19 cellular contexts compared by ENCODE assay signal in the genomic region with DNA sequence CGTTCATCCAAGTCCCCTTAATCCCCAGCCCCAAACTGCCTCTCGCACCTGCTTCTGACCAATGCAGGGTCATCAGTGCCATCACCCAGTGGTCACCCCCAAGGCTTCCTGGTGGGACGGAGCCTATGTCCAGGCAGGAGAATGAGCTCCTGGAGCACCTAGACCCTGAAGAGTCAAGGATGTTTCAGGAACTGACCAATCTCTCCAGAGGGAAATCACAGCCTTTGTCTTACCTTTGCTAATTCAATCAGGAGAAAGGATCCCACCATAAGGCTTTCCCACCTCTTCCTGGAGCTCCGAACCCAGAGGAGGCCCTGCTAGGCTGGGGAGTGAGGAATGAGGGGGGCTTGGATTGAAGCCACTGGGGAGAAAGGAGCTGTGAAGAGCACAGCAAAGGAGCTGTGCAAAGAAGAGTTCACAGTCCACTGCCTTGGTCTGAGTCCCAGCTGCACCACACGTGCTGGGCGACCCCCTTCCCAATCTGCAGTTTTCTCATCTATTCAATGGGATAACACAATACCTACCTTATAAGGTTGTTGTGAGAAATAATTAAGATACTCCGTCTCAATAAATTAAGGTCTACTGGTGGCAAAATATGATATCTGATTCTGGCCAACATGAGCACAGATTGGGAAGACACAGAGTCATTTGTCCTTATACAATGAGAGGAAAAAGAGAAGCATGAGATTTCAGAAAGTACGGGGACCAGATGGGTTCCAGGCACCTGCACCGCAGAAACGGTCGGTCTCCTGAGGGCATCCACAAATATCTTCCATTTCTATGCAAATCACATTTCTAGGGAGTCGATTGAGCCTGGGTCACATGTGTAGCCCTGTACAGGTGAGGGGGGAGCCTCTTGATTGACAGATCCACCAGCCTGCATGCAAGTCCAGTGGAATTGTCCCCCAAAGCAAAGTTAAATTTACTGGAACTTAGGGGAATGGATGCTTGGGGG.
DNase-seq lines count a peak whose midpoint lies in the region; TF ChIP-seq lines count a peak whose summit lies in the region.
"Had no signal": no experiment of that assay in that cellular context is flagged by ENCODE, and none has a peak within 500 bp of the region (broad histone marks: within the 10 kb centered on the region; RNA-seq: fewer than 3 reads in every experiment).

No MANE protein-coding gene starts in this region.

- DNase-seq in OCI-LY7 (ENCODE audit: low spot score) (peak; percentile 1), esophagus muscularis mucosa (ENCODE audit: extremely low spot score) (peak; percentile 89), type B pancreatic cell (ENCODE audit: extremely low spot score, unreplicated experiment) (peak; percentile 40), cerebellar nuclear complex (lab: John Stamatoyannopoulos, UW) (no peak), CD14-positive monocyte (ENCODE audit: low spot score) (no peak), globus pallidus (ENCODE audit: low spot score) (no peak)
- no peak for DNase-seq in activated naive CD4-positive, alpha-beta T cell treated with anti-CD3 and anti-CD28 coated beads, Interleukin-2, amount 10 ng/mL, durations not matched to agents 7 days and 5 days
- DNase-seq: ACHN; BE2C; Calu3; CD8-positive, alpha-beta T cell; DMS53; DND-41; EL; GOT3; H9 had no signal

- peaks cover 0 to 23% (median 14%) of the 10 kb centered on the region in 11 experiments; a peak in 13 of 22 replicates for H3K9me3 ChIP-seq in BLaER1 treated with 17β-estradiol and CSF1 and Interleukin-3, amounts not matched to agents 10 nM and 100 nM (replicated peaks in 1 of 11)
- H3K9me3 ChIP-seq in OCI-LY7 (ENCODE audit: low read length) (no peaks in the 10 kb centered on the region), esophagus muscularis mucosa (peaks cover 0 to 8% (median 0%) of the 10 kb centered on the region in 4 donors)
- H3K9me3 ChIP-seq: BE2C had no signal

- no peak for TF ChIP-seq POLR2A in esophagus muscularis mucosa (IDR thresholded peaks at IDR 0.05; ENCODE audit: low read depth)

- H3K4me1 ChIP-seq in BLaER1 treated with 17β-estradiol and CSF1 and Interleukin-3, amounts not matched to agents 10 nM and 100 nM: peaks cover 0 to 16% (median 6%) of the 10 kb centered on the region in 10 experiments; a peak in 8 of 20 replicates
- H3K4me1 ChIP-seq in OCI-LY7 (ENCODE audit: insufficient read depth, low read length, poor library complexity, severe bottlenecking): no peaks in the 10 kb centered on the region
- no peaks in the 10 kb centered on the region for H3K4me1 ChIP-seq in esophagus muscularis mucosa
- H3K4me1 ChIP-seq: BE2C had no signal

- no peaks in the 10 kb centered on the region for H3K27me3 ChIP-seq in BLaER1 treated with 17β-estradiol and CSF1 and Interleukin-3, amounts not matched to agents 10 nM and 100 nM
- H3K27me3 ChIP-seq in esophagus muscularis mucosa: peaks cover 0 to 40% (median 0%) of the 10 kb centered on the region in 4 donors
- H3K27me3 ChIP-seq: BE2C had no signal

- H3K9me3 Mint-ChIP-seq in type B pancreatic cell (no peaks in the 10 kb centered on the region), CD14-positive monocyte (peaks cover 0 to 8% (median 1%) of the 10 kb centered on the region in 7 donors)
- no peaks in the 10 kb centered on the region for H3K9me3 Mint-ChIP-seq in activated naive CD4-positive, alpha-beta T cell treated with anti-CD3 and anti-CD28 coated beads, Interleukin-2, amount 10 ng/mL, durations not matched to agents 7 days and 5 days
- H3K9me3 Mint-ChIP-seq: CD8-positive, alpha-beta T cell had no signal

- H2AFZ ChIP-seq in OCI-LY7 (ENCODE audit: low read length): no peak overlapping the region

- BruUV-seq in OCI-LY7 (replicated peaks; lab: Mats Ljungman, UMichigan): no TSS peak

- H3K9ac ChIP-seq in BLaER1 treated with 17β-estradiol and CSF1 and Interleukin-3, amounts not matched to agents 10 nM and 100 nM: no peak overlapping the region

- TF ChIP-seq EP300 in esophagus muscularis mucosa (IDR thresholded peaks at IDR 0.05): no peak

- 79% methylated on average over 12 of the region's 12 CpGs for WGBS in esophagus muscularis mucosa

- H3K4me3 ChIP-seq in BLaER1 treated with 17β-estradiol and CSF1 and Interleukin-3, amounts not matched to agents 10 nM and 100 nM: no peak overlapping the region
- H3K4me3 ChIP-seq in OCI-LY7 (ENCODE audit: low read depth, low read length, poor library complexity, severe bottlenecking): no peak overlapping the region
- no peak overlapping the region for H3K4me3 ChIP-seq in esophagus muscularis mucosa
- H3K4me3 ChIP-seq: GM12878 had no signal

- H3K27ac ChIP-seq in BLaER1 treated with 17β-estradiol and CSF1 and Interleukin-3, amounts not matched to agents 10 nM and 100 nM: no peak overlapping the region
- H3K27ac ChIP-seq in OCI-LY7 (ENCODE audit: low read depth, low read length, poor library complexity, severe bottlenecking) (no peak overlapping the region), esophagus muscularis mucosa (replicated peaks in 1 of 4) (no peak overlapping the region)

- no peaks in the 10 kb centered on the region for H3K36me3 ChIP-seq in BLaER1 treated with 17β-estradiol and CSF1 and Interleukin-3, amounts not matched to agents 10 nM and 100 nM
- H3K36me3 ChIP-seq in OCI-LY7 (ENCODE audit: insufficient read depth, low read length) (no peaks in the 10 kb centered on the region), esophagus muscularis mucosa (no peaks in the 10 kb centered on the region)
- H3K36me3 ChIP-seq: BE2C had no signal

- TF ChIP-seq CTCF in OCI-LY7 (conservative IDR thresholded peaks at IDR 0.05; ENCODE audit: low read length): no peak
- TF ChIP-seq CTCF in esophagus muscularis mucosa (IDR thresholded peaks at IDR 0.05): no peak
- TF ChIP-seq CTCF in type B pancreatic cell (conservative IDR thresholded peaks at IDR 0.05): no peak
- no peak for TF ChIP-seq CTCF in CD14-positive monocyte (IDR thresholded peaks at IDR 0.05)

- H3K27me3 Mint-ChIP-seq in type B pancreatic cell: peaks cover 29% of the 10 kb centered on the region
- H3K27me3 Mint-ChIP-seq in CD14-positive monocyte (ENCODE audit: low read depth in 3 of 3): peaks cover 0 to 3% (median 3%) of the 10 kb centered on the region in 3 donors
- no peaks in the 10 kb centered on the region for H3K27me3 Mint-ChIP-seq in activated naive CD4-positive, alpha-beta T cell treated with anti-CD3 and anti-CD28 coated beads, Interleukin-2, amount 10 ng/mL, durations not matched to agents 7 days and 5 days

- intact Hi-C loops in OCI-LY7 (cut with micrococcal nuclease; ENCODE audit: unreplicated experiment) (no loop called here), esophagus muscularis mucosa (cut with DNase I) (no loop called here), CD14-positive monocyte (cut with micrococcal nuclease) (no loop called here)

- H3K4me1 Mint-ChIP-seq in type B pancreatic cell (ENCODE audit: unreplicated experiment) (peaks cover 4% of the 10 kb centered on the region), CD14-positive monocyte (no peaks in the 10 kb centered on the region)
- peaks cover 5% of the 10 kb centered on the region for H3K4me1 Mint-ChIP-seq in activated naive CD4-positive, alpha-beta T cell treated with anti-CD3 and anti-CD28 coated beads, Interleukin-2, amount 10 ng/mL, durations not matched to agents 7 days and 5 days
- H3K4me1 Mint-ChIP-seq: IgD-negative memory B cell had no signal

- CTCF ChIA-PET in OCI-LY7 (lab: Charles Lee; ENCODE audit: unreplicated experiment): no interaction called here
- CTCF ChIA-PET in activated naive CD4-positive, alpha-beta T cell treated with anti-CD3 and anti-CD28 coated beads, Interleukin-2, amount 10 ng/mL, durations not matched to agents 7 days and 5 days (lab: Charles Lee): no interaction called here

- H4K20me1 ChIP-seq in BLaER1 treated with 17β-estradiol and CSF1 and Interleukin-3, amounts not matched to agents 10 nM and 100 nM: no peaks in the 10 kb centered on the region
- H4K20me1 ChIP-seq in OCI-LY7 (ENCODE audit: insufficient read depth, low read length): no peaks in the 10 kb centered on the region

- no peak overlapping the region for H3K27ac Mint-ChIP-seq in type B pancreatic cell
- H3K27ac Mint-ChIP-seq in CD14-positive monocyte: no peak overlapping the region
- no peak overlapping the region for H3K27ac Mint-ChIP-seq in activated naive CD4-positive, alpha-beta T cell treated with anti-CD3 and anti-CD28 coated beads, Interleukin-2, amount 10 ng/mL, durations not matched to agents 7 days and 5 days
- H3K27ac Mint-ChIP-seq: CD8-positive, alpha-beta T cell; H9; IgD-negative memory B cell had no signal

- POLR2A ChIA-PET in OCI-LY7 (lab: Charles Lee): no interaction called here

- H3K36me3 Mint-ChIP-seq in type B pancreatic cell (no peaks in the 10 kb centered on the region), CD14-positive monocyte (no peaks in the 10 kb centered on the region)
- H3K36me3 Mint-ChIP-seq in activated naive CD4-positive, alpha-beta T cell treated with anti-CD3 and anti-CD28 coated beads, Interleukin-2, amount 10 ng/mL, durations not matched to agents 7 days and 5 days: no peaks in the 10 kb centered on the region
- H3K36me3 Mint-ChIP-seq: CD8-positive, alpha-beta T cell; IgD-negative memory B cell had no signal

- H3K4me3 Mint-ChIP-seq in type B pancreatic cell (no peak overlapping the region), CD14-positive monocyte (no peak overlapping the region)
- H3K4me3 Mint-ChIP-seq in activated naive CD4-positive, alpha-beta T cell treated with anti-CD3 and anti-CD28 coated beads, Interleukin-2, amount 10 ng/mL, durations not matched to agents 7 days and 5 days: no peak overlapping the region
- H3K4me3 Mint-ChIP-seq: CD8-positive, alpha-beta T cell; H9 had no signal

- H3K4me2 ChIP-seq in BLaER1 treated with 17β-estradiol and CSF1 and Interleukin-3, amounts not matched to agents 10 nM and 100 nM: peak overlapping the region in 6 of 11 experiments; percentile 9 to 46 (median 21); a peak in 7 of 22 replicates
- H3K4me2 ChIP-seq in OCI-LY7 (ENCODE audit: low read length): no peak overlapping the region

- no peaks in the 10 kb centered on the region for H3K79me2 ChIP-seq in OCI-LY7 (ENCODE audit: insufficient read depth, low read depth, low read length)

- H3K9me2 ChIP-seq in OCI-LY7 (ENCODE audit: insufficient read depth, low read length): no peaks in the 10 kb centered on the region

Comparison
In these comparisons a context has a peak if more than half of its experiments do, and no peak if none do; other contexts are left out.
1. DNase-seq: peak in OCI-LY7 (single experiment), esophagus muscularis mucosa (single experiment) and type B pancreatic cell (single experiment); none in cerebellar nuclear complex (0 of 2), CD14-positive monocyte (single experiment), activated naive CD4-positive, alpha-beta T cell treated with anti-CD3 and anti-CD28 coated beads, Interleukin-2, amount 10 ng/mL, durations not matched to agents 7 days and 5 days (single experiment) and globus pallidus (single experiment).